In genomic region chr19:38851622-38852230, GRCh38 we compare ENCODE assay signal across 8 cellular contexts. TPM values are rescaled to one million over a fixed set of nuclear protein-coding genes. Genes with fewer than 3 reads are reported as not detected.
A peak's percentile ranks its signal among the peaks of the same experiment; 100 is the strongest.
DNase-seq lines count a peak whose midpoint lies in the region; ATAC-seq and TF ChIP-seq lines count a peak whose summit lies in the region.

No MANE protein-coding gene starts in this region.

- H3K36me3 ChIP-seq in HCT116 (ENCODE audit: control insufficient read depth in 1 of 2, insufficient read depth in 2 of 2, low read length in 2 of 2) = peaks cover 11 to 19% of the 10 kb centered on the region in 2 experiments

- in situ Hi-C loops in Caki2 (cut with HindIII; ENCODE audit: low pct_unique_long_range_greater_than_20kb, low sequenced_read_pairs) = no loop called here

- no peaks in the 10 kb centered on the region for H3K27me3 ChIP-seq in HCT116 (ENCODE audit: insufficient read depth, low read length)

- RAD21 ChIA-PET in HCT116 (lab: Charles Lee; ENCODE audit: low non-redundant PET in 1 of 2, low total read pairs in 2 of 2, uncharacterized antibody in 2 of 2, unreplicated experiment in 2 of 2) = no interaction called here

- peak overlapping the region; percentile 99 for H3K4me2 ChIP-seq in HCT116 (ENCODE audit: low read length)

- no peaks in the 10 kb centered on the region for H3K9me3 ChIP-seq in HCT116 (ENCODE audit: control insufficient read depth in 1 of 2, insufficient read depth in 1 of 2, low read depth in 1 of 2, low read length in 2 of 2)

- TF ChIP-seq CTCF in HCT116 (IDR thresholded peaks at IDR 0.05 in 2 of 3, conservative IDR thresholded peaks at IDR 0.05 in 1 of 3; ENCODE audit: borderline replicate concordance in 1 of 3, insufficient read depth in 1 of 3, low read depth in 2 of 3, low read length in 2 of 3) (no peak), retinal pigment epithelial cell (conservative IDR thresholded peaks at IDR 0.05; ENCODE audit: low read depth, low read length) (no peak)

- H3K4me1 ChIP-seq in HCT116 (ENCODE audit: control insufficient read depth in 1 of 2, insufficient read depth in 2 of 2, low read length in 2 of 2) = peaks cover 14 to 41% of the 10 kb centered on the region in 2 experiments

- TF ChIP-seq POLR2A in HCT116 (IDR thresholded peaks at IDR 0.05; ENCODE audit: borderline replicate concordance, extremely low read depth, insufficient read depth, insufficient read length) = peak; percentile 42

- H3K9ac ChIP-seq in HCT116 (ENCODE audit: low read length) = peak overlapping the region; percentile 96

- peak; percentile 20 for ATAC-seq in HCT116
- ATAC-seq in GM19351 (IDR thresholded peaks at IDR 0.05; ENCODE audit: unreplicated experiment) = no peak

- peak overlapping the region; percentile 77 to 84 for H3K4me3 ChIP-seq in HCT116 (replicated peaks in 1 of 2; ENCODE audit: low read depth in 1 of 2, low read length in 2 of 2)
- H3K4me3 ChIP-seq in retinal pigment epithelial cell (ENCODE audit: low read length) = peak overlapping the region; percentile 73

- DNase-seq in Caki2 (ENCODE audit: low read depth) = peak; percentile 95
- peak; percentile 75 for DNase-seq in HCT116 (ENCODE audit: low read depth, low spot score)
- peak; percentile 88 for DNase-seq in NCI-H2029 (lab: John Stamatoyannopoulos, UW)
- DNase-seq in T1000 (lab: John Stamatoyannopoulos, UW) = peak; percentile 78
- peak; percentile 98 for DNase-seq in astrocyte of the hippocampus (ENCODE audit: low read depth, low spot score)
- DNase-seq in hypothalamus (lab: John Stamatoyannopoulos, UW) = peak; percentile 30 to 95 (median 84)
- no peak for DNase-seq in retinal pigment epithelial cell (ENCODE audit: low read depth)

- no TSS peak for BruUV-seq in HCT116 (replicated peaks; lab: Mats Ljungman, UMichigan)

- CTCF ChIA-PET in HCT116 (lab: Charles Lee) = interaction anchor here (1.5 kb wide), 1 partner anchor 78 kb away, joined by 6 read pairs; the partner anchor contains the start of genes MRPS12 and SARS2

- H2AFZ ChIP-seq in HCT116 (ENCODE audit: low read depth, low read length, poor library complexity, severe bottlenecking) = no peak overlapping the region

- TF ChIP-seq RAD21 in HCT116 (IDR thresholded peaks at IDR 0.05; ENCODE audit: low read depth) = no peak

- H3K79me2 ChIP-seq in HCT116 (ENCODE audit: insufficient read depth, low read length) = peaks cover 25% of the 10 kb centered on the region

- POLR2A ChIA-PET in HCT116 (lab: Charles Lee) = interaction anchor here (2.4 kb wide), 1 partner anchor 11 kb away, joined by 12 read pairs; no protein-coding TSS in a partner anchor

- peak overlapping the region; percentile 89 for H3K27ac ChIP-seq in HCT116 (ENCODE audit: low read depth, low read length)

- intact Hi-C loops in HCT116 (cut with micrococcal nuclease) = loop anchor here (2.0 to 5.0 kb wide), 2 partner anchors 79 to 169 kb away; partner anchors contain the start of genes MRPS12 and SARS2

- 0 out of 2 replicates have a peak, but pooled peaks cover 4% of the 10 kb centered on the region for H4K20me1 ChIP-seq in HCT116 (ENCODE audit: insufficient read depth)

- no peaks in the 10 kb centered on the region for H3K9me2 ChIP-seq in HCT116 (ENCODE audit: insufficient read depth)

TF ChIP-seq in HCT116, 20 proteins besides CTCF, POLR2A, EP300 and RAD21:
- TF ChIP-seq JUND (IDR thresholded peaks at IDR 0.05) = no peak
- TF ChIP-seq MAX (IDR thresholded peaks at IDR 0.05) = peak; percentile 98
- peak; percentile 70 for TF ChIP-seq POLR2AphosphoS5 (IDR thresholded peaks at IDR 0.05; ENCODE audit: low read depth, low read length)
- peak; percentile 83 for TF ChIP-seq EGR1 (IDR thresholded peaks at IDR 0.05; ENCODE audit: low read depth)
- peak; percentile 78 for TF ChIP-seq SP1 (IDR thresholded peaks at IDR 0.05; ENCODE audit: low read depth)
- TF ChIP-seq ZFX (IDR thresholded peaks at IDR 0.05) = 0 out of 2 replicates have a peak, but pooled peaks have one; percentile 45
- TF ChIP-seq SIN3A (IDR thresholded peaks at IDR 0.05; ENCODE audit: low read depth) = peak; percentile 92
- no peak for TF ChIP-seq ZNF274 (IDR thresholded peaks at IDR 0.05; ENCODE audit: low read depth, low read length)
- no peak; the same call in 1 of the 2 replicates for TF ChIP-seq CBX3 (IDR thresholded peaks at IDR 0.05; ENCODE audit: low read depth)

RNA-seq across cellular contexts. Expression of gene HNRNPL, which starts 1.9 kb away (rescaled TPM):
- total RNA-seq in Caki2 (2014; rRNA removed; shearing (Covaris generic); ENCODE audit: low replicate concordance) = 501 and 509 TPM in 2 replicates
- 551 TPM for total RNA-seq in HCT116 (2021; ENCODE audit: unreplicated experiment)
- polyA plus RNA-seq in HCT116 (2012) = 391 and 470 TPM in 2 replicates

RNA-seq across cellular contexts. Expression of gene ECH1, which starts 20.1 kb away (rescaled TPM):
- 241 and 276 TPM in 2 replicates for total RNA-seq in Caki2 (2014; rRNA removed; shearing (Covaris generic); ENCODE audit: low replicate concordance)
- 81.3 TPM for total RNA-seq in HCT116 (2021; ENCODE audit: unreplicated experiment)
- polyA plus RNA-seq in HCT116 (2012) = 110 and 119 TPM in 2 replicates

RNA-seq across cellular contexts. Expression of gene RINL, which starts 26.3 kb away (rescaled TPM):
- total RNA-seq in Caki2 (2014; rRNA removed; shearing (Covaris generic); ENCODE audit: low replicate concordance) = 9.9 and 12.6 TPM in 2 replicates
- total RNA-seq in HCT116 (2021; ENCODE audit: unreplicated experiment) = 28.6 TPM
- polyA plus RNA-seq in HCT116 (2012) = 27.0 and 28.7 TPM in 2 replicates

RNA-seq across cellular contexts. Expression of gene LGALS4, which starts 39.0 kb away (rescaled TPM):
- not detected in 2 replicates for total RNA-seq in Caki2 (2014; rRNA removed; shearing (Covaris generic); ENCODE audit: low replicate concordance)
- 0.86 TPM for total RNA-seq in HCT116 (2021; ENCODE audit: unreplicated experiment)
- polyA plus RNA-seq in HCT116 (2012) = 0.19 and 0.36 TPM in 2 replicates

RNA-seq across cellular contexts. Expression of gene SIRT2, which starts 47.7 kb away (rescaled TPM):
- total RNA-seq in Caki2 (2014; rRNA removed; shearing (Covaris generic); ENCODE audit: low replicate concordance) = 53.9 and 58.1 TPM in 2 replicates
- total RNA-seq in HCT116 (2021; ENCODE audit: unreplicated experiment) = 15.4 TPM
- 13.9 and 16.3 TPM in 2 replicates for polyA plus RNA-seq in HCT116 (2012)
